In the genomic region with DNA sequence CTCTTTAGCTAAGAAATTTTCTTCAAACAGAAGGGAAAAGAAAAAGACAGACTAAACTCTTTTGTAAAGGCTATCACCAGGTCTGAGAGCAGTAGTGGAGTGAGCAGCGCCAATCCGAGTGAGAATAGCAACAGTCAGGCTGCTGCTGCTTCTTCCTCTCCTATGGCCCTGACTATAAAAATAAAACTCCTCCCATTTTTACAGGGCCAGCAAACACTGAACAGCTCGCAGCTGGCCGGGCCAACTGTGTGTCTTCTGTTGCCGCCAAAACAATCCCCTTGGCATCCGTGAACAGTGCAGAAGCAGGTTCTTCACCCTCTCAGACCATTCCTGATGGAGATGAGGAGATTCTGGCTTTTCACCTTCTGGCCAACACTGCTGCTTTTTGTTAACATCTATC, we compare ENCODE assay signal across 20 cellular contexts.
DNase-seq lines count a peak whose midpoint lies in the region; ATAC-seq and TF ChIP-seq lines count a peak whose summit lies in the region.
"Had no signal": no experiment of that assay in that cellular context is flagged by ENCODE, and none has a peak within 500 bp of the region (broad histone marks: within the 10 kb centered on the region; RNA-seq: fewer than 3 reads in every experiment).

No MANE protein-coding gene starts in this region.

- H2AFZ ChIP-seq in Karpas-422 (ENCODE audit: low read length), result peak overlapping the region; percentile 81; the same call in 1 of the 2 replicates

- H3K4me1 ChIP-seq in Karpas-422 (ENCODE audit: low read length) (peaks cover 12% of the 10 kb centered on the region), mucosa of descending colon (ENCODE audit: low read depth) (no peaks in the 10 kb centered on the region)
- H3K4me1 ChIP-seq: Caco-2 had no signal

- no peak overlapping the region for H3K4me3 Mint-ChIP-seq in glutamatergic neuron (ENCODE audit: unreplicated experiment)
- H3K4me3 Mint-ChIP-seq: CD14-positive monocyte, T-cell had no signal

- DNase-seq in DMS153 (lab: John Stamatoyannopoulos, UW) (peak; percentile 74), Karpas-422 (no peak), NCI-H510A treated with DMSO at 0.1 percent for 48 hours (lab: John Stamatoyannopoulos, UW) (peak; percentile 70), mucosa of descending colon (peak in 2 of 3 donors; percentile 5 to 21), glutamatergic neuron (no peak)
- DNase-seq: ACHN, AML-193, Caco-2, DND-41, HCEC 1CT, NCI-H146, NCI-H2107, NCI-H345, NCI-H774, T-cell had no signal

- peaks cover 1% of the 10 kb centered on the region for H3K27me3 Mint-ChIP-seq in glutamatergic neuron (ENCODE audit: unreplicated experiment)
- H3K27me3 Mint-ChIP-seq: T-cell had no signal

- intact Hi-C loops in mucosa of descending colon (cut with DNase I, micrococcal nuclease), result no loop called here

- no peak overlapping the region for H3K27ac Mint-ChIP-seq in glutamatergic neuron (ENCODE audit: unreplicated experiment)
- H3K27ac Mint-ChIP-seq: CD14-positive monocyte, T-cell had no signal

- H3K4me3 ChIP-seq in Karpas-422 (ENCODE audit: low read length) (no peak overlapping the region), mucosa of descending colon (no peak overlapping the region)
- H3K4me3 ChIP-seq: SK-N-MC had no signal

- H3K36me3 ChIP-seq in Karpas-422 (ENCODE audit: insufficient read depth, low read length), result no peaks in the 10 kb centered on the region
- no peaks in the 10 kb centered on the region for H3K36me3 ChIP-seq in mucosa of descending colon (ENCODE audit: low read depth)

- H3K27ac ChIP-seq in Karpas-422 (ENCODE audit: low read length), result no peak overlapping the region
- H3K27ac ChIP-seq: HL-60, SK-N-MC had no signal

- TF ChIP-seq CTCF in mucosa of descending colon (IDR thresholded peaks at IDR 0.05), result no peak
- TF ChIP-seq CTCF in glutamatergic neuron (IDR thresholded peaks at IDR 0.05; ENCODE audit: partially characterized antibody, unreplicated experiment), result no peak

- no peaks in the 10 kb centered on the region for H3K79me2 ChIP-seq in Karpas-422 (ENCODE audit: low read length)

- no peak overlapping the region for H3K4me2 ChIP-seq in Karpas-422 (ENCODE audit: low read depth, low read length, poor library complexity, severe bottlenecking)

- no peaks in the 10 kb centered on the region for H3K9me2 ChIP-seq in Karpas-422 (replicated peaks; ENCODE audit: insufficient read depth, low read length)

- ATAC-seq in mucosa of descending colon, result peak; percentile 35
- ATAC-seq in GM18498 (IDR thresholded peaks at IDR 0.05; ENCODE audit: unreplicated experiment), result no peak
- no peak for ATAC-seq in HG02678 (IDR thresholded peaks at IDR 0.05; ENCODE audit: unreplicated experiment)
- ATAC-seq: T-cell had no signal

- H3K9me3 ChIP-seq in Karpas-422 (ENCODE audit: low read length) (no peaks in the 10 kb centered on the region), mucosa of descending colon (no peaks in the 10 kb centered on the region)
- H3K9me3 ChIP-seq: Caco-2 had no signal

- no peaks in the 10 kb centered on the region for H4K20me1 ChIP-seq in Karpas-422 (ENCODE audit: insufficient read depth, low read depth, low read length)

- H3K27me3 ChIP-seq in Karpas-422 (ENCODE audit: low read length), result no peaks in the 10 kb centered on the region; the same call in 1 of the 2 replicates

- no peaks in the 10 kb centered on the region for H3K4me1 Mint-ChIP-seq in glutamatergic neuron (ENCODE audit: low read depth, unreplicated experiment)
- H3K4me1 Mint-ChIP-seq: CD14-positive monocyte, T-cell had no signal

- H3K9me3 Mint-ChIP-seq in glutamatergic neuron (ENCODE audit: unreplicated experiment), result peaks cover 2% of the 10 kb centered on the region

- H3K36me3 Mint-ChIP-seq in glutamatergic neuron (ENCODE audit: unreplicated experiment), result no peaks in the 10 kb centered on the region
- H3K36me3 Mint-ChIP-seq: CD14-positive monocyte, T-cell had no signal

- H3K9ac ChIP-seq in Karpas-422 (ENCODE audit: low read length), result no peak overlapping the region

Comparison
In these comparisons a context has a peak if more than half of its experiments do, and no peak if none do; other contexts are left out.
1. DNase-seq: peak in DMS153 (single experiment), NCI-H510A treated with DMSO at 0.1 percent for 48 hours (single experiment) and mucosa of descending colon (2 of 3); none in Karpas-422 (single experiment) and glutamatergic neuron (single experiment).